Comparison of ENCODE assay signal across 8 cellular contexts in the genomic region with DNA sequence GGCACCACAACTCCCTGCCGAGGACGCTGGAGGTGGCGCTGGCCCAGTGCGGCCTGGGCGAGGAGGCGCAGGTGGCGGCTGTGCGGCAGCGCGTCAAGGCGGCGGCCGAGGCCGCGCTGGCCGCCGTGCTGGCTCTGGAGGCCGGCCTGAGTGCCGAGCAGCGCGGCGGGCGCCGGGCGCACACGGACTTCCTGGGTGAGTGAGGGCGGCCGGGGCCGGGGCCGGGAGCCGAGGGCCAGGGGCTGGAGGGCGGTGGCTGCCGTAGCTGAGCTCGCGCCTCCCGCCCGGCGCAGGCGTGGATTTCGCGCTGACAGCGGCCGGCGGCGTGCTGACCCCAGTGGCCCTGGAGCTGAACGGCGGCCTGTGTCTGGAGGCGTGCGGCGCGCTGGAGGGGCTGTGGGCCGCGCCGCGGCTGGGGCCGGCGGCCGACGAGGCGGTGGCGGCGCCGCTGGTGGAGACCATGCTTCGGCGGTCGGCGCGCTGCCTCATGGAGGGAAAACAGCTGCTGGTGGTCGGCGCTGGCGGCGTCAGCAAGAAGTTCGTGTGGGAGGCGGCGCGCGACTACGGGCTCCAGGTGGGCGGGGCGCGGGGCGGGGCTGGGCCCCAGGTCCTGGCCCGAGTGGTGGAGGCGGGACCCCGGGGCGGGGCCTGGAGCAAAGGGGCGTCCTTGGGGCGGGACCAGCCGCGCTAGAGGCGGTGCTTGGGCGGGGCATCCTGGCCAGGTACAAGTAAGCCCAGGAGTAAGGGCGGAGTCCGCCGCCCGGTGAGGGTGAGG. TPM values are rescaled to one million over a fixed set of nuclear protein-coding genes. Genes with fewer than 3 reads are reported as not detected.
DNase-seq lines count a peak whose midpoint lies in the region; TF ChIP-seq lines count a peak whose summit lies in the region.

No MANE protein-coding gene starts in this region.

- no peaks in the 10 kb centered on the region for H3K79me2 ChIP-seq in osteoblast (ENCODE audit: insufficient read depth, low read length)

- WGBS in testis, 2 donors: 1 to 2% methylated on average over 13 to 62 of the region's 96 CpGs

- H3K9me3 ChIP-seq in osteoblast (ENCODE audit: low read depth, low read length) (no peaks in the 10 kb centered on the region), testis (no peaks in the 10 kb centered on the region)

- TF ChIP-seq CTCF in HFF-Myc (IDR thresholded peaks at IDR 0.05; ENCODE audit: low read depth, low read length, missing control alignments) (no peak), osteoblast (IDR thresholded peaks at IDR 0.05; ENCODE audit: extremely low read depth, low read depth, low read length) (no peak), testis (IDR thresholded peaks at IDR 0.05) (no peak)

- H3K27ac ChIP-seq in osteoblast (ENCODE audit: low read depth, low read length) (peak overlapping the region; percentile 8), testis (peak overlapping the region in 1 of 2 donors; percentile 83)

- peaks cover 5% of the 10 kb centered on the region for H4K20me1 ChIP-seq in osteoblast (ENCODE audit: insufficient read depth, low read length)

- no peak for TF ChIP-seq POLR2A in testis (IDR thresholded peaks at IDR 0.05)

- DNase-seq in GDM1 (lab: John Stamatoyannopoulos, UW) (peak; percentile 89), HFF-Myc (ENCODE audit: extremely low read depth, low read depth) (peak; percentile 45), NCI-H1048 (lab: John Stamatoyannopoulos, UW) (peak; percentile 78), SK-N-DZ (ENCODE audit: low spot score) (peak; percentile 89), globus pallidus (ENCODE audit: low spot score) (peak; percentile 83), osteoblast (ENCODE audit: insufficient read length, low spot score, missing footprints) (peak; percentile 100), testis (peak; percentile 98)
- DNase-seq in activated naive CD4-positive, alpha-beta T cell treated with anti-CD3 and anti-CD28 coated beads, Interleukin-2, amount 50 U/mL, for 16 hours: peak; percentile 98

- H3K36me3 ChIP-seq in osteoblast (ENCODE audit: insufficient read depth, low read length) (no peaks in the 10 kb centered on the region), testis (ENCODE audit: low read depth, missing control alignments) (no peaks in the 10 kb centered on the region)

- no peaks in the 10 kb centered on the region for H3K27me3 ChIP-seq in osteoblast (ENCODE audit: insufficient read depth, low read length)
- no peaks in the 10 kb centered on the region for H3K27me3 ChIP-seq in testis

- H3K4me1 ChIP-seq in osteoblast (ENCODE audit: insufficient read depth, low read length) (peaks cover 3% of the 10 kb centered on the region), testis (peaks cover 8% of the 10 kb centered on the region)

- peak overlapping the region; percentile 69 for H3K4me2 ChIP-seq in osteoblast (ENCODE audit: insufficient read depth, low read length)

- intact Hi-C loops in testis (cut with DNase I; ENCODE audit: low total_unique reads): no loop called here

- H2AFZ ChIP-seq in osteoblast (ENCODE audit: low read length): peak overlapping the region; percentile 71

- peak overlapping the region; percentile 31 for H3K4me3 ChIP-seq in HFF-Myc (replicated peaks; ENCODE audit: low read depth, low read length)
- peak overlapping the region; percentile 75 for H3K4me3 ChIP-seq in osteoblast (ENCODE audit: insufficient read depth, low read length)
- peak overlapping the region; percentile 27 to 63 for H3K4me3 ChIP-seq in testis

RNA-seq across cellular contexts. Expression of gene CARNS1, which starts 5.4 kb away (rescaled TPM):
- not detected in 2 replicates for polyA plus RNA-seq in SK-N-DZ (2014; cell fraction: cytosol; rRNA removed)
- polyA plus RNA-seq in SK-N-DZ (2014; cell fraction: nucleus; rRNA removed): not detected in 2 replicates
- total RNA-seq in osteoblast (under 0.01 TPM in 2 replicates), testis (1 to 10 TPM in 1 of 2 donors, under 1 TPM in 1; 0.74 to 1.3 TPM)
- 1.6 TPM for polyA plus RNA-seq in testis (ENCODE audit: insufficient read depth, low read depth, low replicate concordance)

RNA-seq across cellular contexts. Expression of gene RPS6KB2, which starts 7.5 kb away (rescaled TPM):
- polyA plus RNA-seq in SK-N-DZ (2014; cell fraction: cytosol; rRNA removed): 116 and 124 TPM in 2 replicates
- polyA plus RNA-seq in SK-N-DZ (2014; cell fraction: nucleus; rRNA removed): 201 and 220 TPM in 2 replicates
- 33.9 and 36.9 TPM in 2 replicates for total RNA-seq in osteoblast
- total RNA-seq in testis: 10 to 100 TPM; 46.5 to 47.4 TPM
- 30.1 TPM for polyA plus RNA-seq in testis (ENCODE audit: insufficient read depth, low read depth, low replicate concordance)

RNA-seq across cellular contexts. Expression of gene PTPRCAP, which starts 16.6 kb away (rescaled TPM):
- 1.8 TPM in 1 of 2 replicates, not detected in the other for polyA plus RNA-seq in SK-N-DZ (2014; cell fraction: cytosol; rRNA removed)
- polyA plus RNA-seq in SK-N-DZ (2014; cell fraction: nucleus; rRNA removed): 2.7 and 7.3 TPM in 2 replicates
- under 0.01 and 0.36 TPM in 2 replicates for total RNA-seq in osteoblast
- 1 to 10 TPM; 3.1 to 5.2 TPM for total RNA-seq in testis
- 5.6 TPM for polyA plus RNA-seq in testis (ENCODE audit: insufficient read depth, low read depth, low replicate concordance)

RNA-seq across cellular contexts. Expression of gene TBC1D10C, which starts 16.9 kb away (rescaled TPM):
- polyA plus RNA-seq in SK-N-DZ (2014; cell fraction: cytosol; rRNA removed): 1.7 TPM in 1 of 2 replicates, not detected in the other
- 1.2 and 1.4 TPM in 2 replicates for polyA plus RNA-seq in SK-N-DZ (2014; cell fraction: nucleus; rRNA removed)
- total RNA-seq in osteoblast (not detected in 2 replicates), testis (1 to 10 TPM; 1.8 to 3.8 TPM)
- 3.3 TPM for polyA plus RNA-seq in testis (ENCODE audit: insufficient read depth, low read depth, low replicate concordance)

RNA-seq across cellular contexts. Expression of gene PPP1CA, which starts 19.2 kb away (rescaled TPM):
- 170 and 171 TPM in 2 replicates for polyA plus RNA-seq in SK-N-DZ (2014; cell fraction: cytosol; rRNA removed)
- 101 and 105 TPM in 2 replicates for polyA plus RNA-seq in SK-N-DZ (2014; cell fraction: nucleus; rRNA removed)
- total RNA-seq in osteoblast (161 and 169 TPM in 2 replicates), testis (100 to 1,000 TPM; 100 to 129 TPM)
- polyA plus RNA-seq in testis (ENCODE audit: insufficient read depth, low read depth, low replicate concordance): 79.7 TPM

Comparison
In these comparisons a context has a peak if more than half of its experiments do, and no peak if none do; other contexts are left out.
1. DNase-seq: peak in every context shown above with its lines; median percentile 100 in osteoblast; 98 in activated naive CD4-positive, alpha-beta T cell treated with anti-CD3 and anti-CD28 coated beads, Interleukin-2, amount 50 U/mL, for 16 hours; 98 in testis; 89 in GDM1; 89 in SK-N-DZ; 83 in globus pallidus; 78 in NCI-H1048; 45 in HFF-Myc.